Comparison of ENCODE assay signal across 21 cellular contexts in the genomic region with DNA sequence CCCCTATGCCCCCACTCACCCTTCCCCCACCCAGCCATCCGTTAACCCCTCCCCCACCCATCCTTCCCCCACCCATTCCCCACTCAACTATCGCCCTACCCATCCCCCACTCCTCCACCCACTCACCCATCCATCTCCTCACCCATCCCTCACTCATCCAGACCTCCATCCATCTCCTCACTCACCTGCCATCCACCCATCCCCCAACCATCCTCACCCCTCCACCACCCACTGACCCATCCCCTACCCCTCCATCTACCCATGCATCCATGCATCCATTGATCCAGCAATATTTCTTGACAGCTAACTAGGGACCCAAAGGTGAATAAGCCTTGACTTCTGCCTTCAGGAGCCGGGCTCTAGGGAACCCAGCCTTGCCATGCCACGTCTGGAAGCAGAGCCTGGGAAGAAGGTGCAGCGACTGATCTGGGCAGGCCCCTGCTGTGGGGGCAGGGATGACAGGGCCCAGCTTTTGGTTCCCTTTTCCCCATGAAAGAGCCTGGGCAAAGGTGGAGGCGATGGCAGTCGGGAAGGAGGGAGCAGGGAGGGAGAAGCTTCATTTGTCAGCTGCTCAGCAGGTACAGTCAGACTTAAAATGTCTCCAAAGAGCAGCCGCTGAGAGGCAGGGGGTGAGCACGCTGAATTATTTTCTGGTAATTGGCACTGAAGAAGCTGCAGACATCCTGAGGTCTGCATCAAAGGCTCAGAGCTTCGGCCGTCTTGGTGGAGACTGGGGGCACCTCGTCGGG. TPM values are rescaled to one million over a fixed set of nuclear protein-coding genes. Genes with fewer than 3 reads are reported as not detected.
DNase-seq lines count a peak whose midpoint lies in the region; ATAC-seq and TF ChIP-seq lines count a peak whose summit lies in the region.
"Had no signal": no experiment of that assay in that cellular context is flagged by ENCODE, and none has a peak within 500 bp of the region (broad histone marks: within the 10 kb centered on the region; RNA-seq: fewer than 3 reads in every experiment).

No MANE protein-coding gene starts in this region.

- no peak for DNase-seq in stimulated activated naive CD8-positive, alpha-beta T cell treated with anti-CD3 and anti-CD28 coated beads, Interleukin-15, amount 100 ng/mL, for 72 hours
- no peak for DNase-seq in stimulated activated naive CD8-positive, alpha-beta T cell treated with anti-CD3 and anti-CD28 coated beads, Interleukin-15, Interleukin-2, amounts not matched to agents 100 U/mL and 50 U/mL, for 24 hours
- DNase-seq in mesothelial cell of epicardium (ENCODE audit: low spot score in 2 of 2, unreplicated experiment in 2 of 2) (no peak), osteoblast (ENCODE audit: insufficient read length, low spot score, missing footprints) (peak; percentile 62), UCSD-AML1 (lab: John Stamatoyannopoulos, UW; ENCODE audit: unreplicated experiment) (no peak)
- DNase-seq in activated T-helper 2 cell treated with anti-CD3 and anti-CD28 coated beads, Interferon-gamma antibody, Interleukin-2, Interleukin-4, amounts not matched to agents 10 μg/mL and 5 μg/mL and 100 μg/mL, durations not matched to agents 14 hours and 24 hours and 36 hours (ENCODE audit: low spot score) = no peak
- no peak for DNase-seq in activated naive CD4-positive, alpha-beta T cell treated with anti-CD3 and anti-CD28 coated beads for 36 hours
- DNase-seq: GF-D8, H7, HFFc6, Karpas-422, MV-4-11, NCI-H1694, NCI-H2081, NCI-H2171 treated with DMSO at 0.1 percent for 48 hours, NCI-H446 treated with DMSO at 0.1 percent for 48 hours, NCI-H526 treated with DMSO at 0.1 percent for 48 hours, OCI-M1 had no signal

- H4K20me1 ChIP-seq in osteoblast (ENCODE audit: insufficient read depth, low read length) = no peaks in the 10 kb centered on the region

- no peak for ATAC-seq in stimulated activated naive CD8-positive, alpha-beta T cell treated with anti-CD3 and anti-CD28 coated beads, Interleukin-15, amount 100 ng/mL, for 72 hours
- no peak for ATAC-seq in stimulated activated naive CD8-positive, alpha-beta T cell treated with anti-CD3 and anti-CD28 coated beads, Interleukin-15, Interleukin-2, amounts not matched to agents 100 U/mL and 50 U/mL, for 24 hours

- intact Hi-C loops in activated T-helper 2 cell treated with anti-CD3 and anti-CD28 coated beads, Interferon-gamma antibody, Interleukin-2, Interleukin-4, amounts not matched to agents 10 μg/mL and 5 μg/mL and 100 μg/mL, durations not matched to agents 14 hours and 24 hours and 36 hours (cut with micrococcal nuclease) = no loop called here
- intact Hi-C loops in activated naive CD4-positive, alpha-beta T cell treated with anti-CD3 and anti-CD28 coated beads for 36 hours (cut with micrococcal nuclease) = no loop called here

- H3K36me3 ChIP-seq in osteoblast (ENCODE audit: insufficient read depth, low read length) = no peaks in the 10 kb centered on the region
- H3K36me3 ChIP-seq: SJSA1 had no signal

- no peak overlapping the region for H3K4me2 ChIP-seq in osteoblast (ENCODE audit: insufficient read depth, low read length)

- H3K4me3 ChIP-seq in osteoblast (ENCODE audit: insufficient read depth, low read length) = no peak overlapping the region
- H3K4me3 ChIP-seq: SJSA1 had no signal

- TF ChIP-seq CTCF in mesothelial cell of epicardium (IDR thresholded peaks at IDR 0.05; ENCODE audit: unreplicated experiment) (no peak), osteoblast (IDR thresholded peaks at IDR 0.05; ENCODE audit: extremely low read depth, low read depth, low read length) (no peak)

- CTCF ChIA-PET in activated naive CD4-positive, alpha-beta T cell treated with anti-CD3 and anti-CD28 coated beads for 36 hours (lab: Charles Lee) = interaction anchor here (0.6 kb wide), 1 partner anchor 75 kb away, joined by 3 read pairs; no protein-coding TSS in a partner anchor

- H3K27ac ChIP-seq in osteoblast (ENCODE audit: low read depth, low read length) = no peak overlapping the region
- H3K27ac ChIP-seq: SJSA1 had no signal

- H3K4me1 ChIP-seq in osteoblast (ENCODE audit: insufficient read depth, low read length) = no peaks in the 10 kb centered on the region
- H3K4me1 ChIP-seq: SJSA1 had no signal

- H2AFZ ChIP-seq in osteoblast (ENCODE audit: low read length) = no peak overlapping the region

- H3K27me3 Mint-ChIP-seq in stimulated activated naive CD8-positive, alpha-beta T cell treated with anti-CD3 and anti-CD28 coated beads, Interleukin-15, amount 100 ng/mL, for 72 hours = peaks cover 10% of the 10 kb centered on the region
- H3K27me3 Mint-ChIP-seq in mesothelial cell of epicardium (ENCODE audit: low read depth) = no peaks in the 10 kb centered on the region
- H3K27me3 Mint-ChIP-seq in activated T-helper 2 cell treated with anti-CD3 and anti-CD28 coated beads, Interferon-gamma antibody, Interleukin-2, Interleukin-4, amounts not matched to agents 10 μg/mL and 5 μg/mL and 100 μg/mL, durations not matched to agents 14 hours and 24 hours and 36 hours (ENCODE audit: low read depth) = peaks cover 11% of the 10 kb centered on the region
- H3K27me3 Mint-ChIP-seq in activated naive CD4-positive, alpha-beta T cell treated with anti-CD3 and anti-CD28 coated beads for 36 hours (ENCODE audit: low read depth) = peaks cover 20% of the 10 kb centered on the region

- peak overlapping the region; percentile 42 to 75 for H3K27ac Mint-ChIP-seq in stimulated activated naive CD8-positive, alpha-beta T cell treated with anti-CD3 and anti-CD28 coated beads, Interleukin-15, amount 100 ng/mL, for 72 hours
- H3K27ac Mint-ChIP-seq in mesothelial cell of epicardium = peak overlapping the region; percentile 14
- no peak overlapping the region for H3K27ac Mint-ChIP-seq in activated T-helper 2 cell treated with anti-CD3 and anti-CD28 coated beads, Interferon-gamma antibody, Interleukin-2, Interleukin-4, amounts not matched to agents 10 μg/mL and 5 μg/mL and 100 μg/mL, durations not matched to agents 14 hours and 24 hours and 36 hours
- H3K27ac Mint-ChIP-seq in activated naive CD4-positive, alpha-beta T cell treated with anti-CD3 and anti-CD28 coated beads for 36 hours = no peak overlapping the region
- H3K27ac Mint-ChIP-seq: B cell, CD14-positive monocyte, HFFc6 had no signal

- no peaks in the 10 kb centered on the region for H3K9me3 ChIP-seq in osteoblast (ENCODE audit: low read depth, low read length)
- H3K9me3 ChIP-seq: SJSA1 had no signal

- no peaks in the 10 kb centered on the region for H3K4me1 Mint-ChIP-seq in stimulated activated naive CD8-positive, alpha-beta T cell treated with anti-CD3 and anti-CD28 coated beads, Interleukin-15, amount 100 ng/mL, for 72 hours
- H3K4me1 Mint-ChIP-seq in mesothelial cell of epicardium = peaks cover 31% of the 10 kb centered on the region
- H3K4me1 Mint-ChIP-seq in activated T-helper 2 cell treated with anti-CD3 and anti-CD28 coated beads, Interferon-gamma antibody, Interleukin-2, Interleukin-4, amounts not matched to agents 10 μg/mL and 5 μg/mL and 100 μg/mL, durations not matched to agents 14 hours and 24 hours and 36 hours (ENCODE audit: low read depth) = no peaks in the 10 kb centered on the region
- H3K4me1 Mint-ChIP-seq in activated naive CD4-positive, alpha-beta T cell treated with anti-CD3 and anti-CD28 coated beads for 36 hours (ENCODE audit: low read depth) = no peaks in the 10 kb centered on the region
- H3K4me1 Mint-ChIP-seq: B cell had no signal

- no peak overlapping the region for H3K4me3 Mint-ChIP-seq in stimulated activated naive CD8-positive, alpha-beta T cell treated with anti-CD3 and anti-CD28 coated beads, Interleukin-15, amount 100 ng/mL, for 72 hours
- H3K4me3 Mint-ChIP-seq in mesothelial cell of epicardium = no peak overlapping the region
- no peak overlapping the region for H3K4me3 Mint-ChIP-seq in activated T-helper 2 cell treated with anti-CD3 and anti-CD28 coated beads, Interferon-gamma antibody, Interleukin-2, Interleukin-4, amounts not matched to agents 10 μg/mL and 5 μg/mL and 100 μg/mL, durations not matched to agents 14 hours and 24 hours and 36 hours (ENCODE audit: low read depth)
- no peak overlapping the region for H3K4me3 Mint-ChIP-seq in activated naive CD4-positive, alpha-beta T cell treated with anti-CD3 and anti-CD28 coated beads for 36 hours
- H3K4me3 Mint-ChIP-seq: B cell, CD14-positive monocyte, HFFc6 had no signal

- H3K36me3 Mint-ChIP-seq in mesothelial cell of epicardium = peaks cover 13% of the 10 kb centered on the region
- no peaks in the 10 kb centered on the region for H3K36me3 Mint-ChIP-seq in activated T-helper 2 cell treated with anti-CD3 and anti-CD28 coated beads, Interferon-gamma antibody, Interleukin-2, Interleukin-4, amounts not matched to agents 10 μg/mL and 5 μg/mL and 100 μg/mL, durations not matched to agents 14 hours and 24 hours and 36 hours (ENCODE audit: low read depth)
- H3K36me3 Mint-ChIP-seq in activated naive CD4-positive, alpha-beta T cell treated with anti-CD3 and anti-CD28 coated beads for 36 hours (ENCODE audit: low read depth) = no peaks in the 10 kb centered on the region
- H3K36me3 Mint-ChIP-seq: CD14-positive monocyte had no signal

- H3K9me3 Mint-ChIP-seq in stimulated activated naive CD8-positive, alpha-beta T cell treated with anti-CD3 and anti-CD28 coated beads, Interleukin-15, amount 100 ng/mL, for 72 hours = peaks cover 3 to 9% of the 10 kb centered on the region in 2 donors
- peaks cover 10% of the 10 kb centered on the region for H3K9me3 Mint-ChIP-seq in mesothelial cell of epicardium
- H3K9me3 Mint-ChIP-seq in activated T-helper 2 cell treated with anti-CD3 and anti-CD28 coated beads, Interferon-gamma antibody, Interleukin-2, Interleukin-4, amounts not matched to agents 10 μg/mL and 5 μg/mL and 100 μg/mL, durations not matched to agents 14 hours and 24 hours and 36 hours = no peaks in the 10 kb centered on the region
- H3K9me3 Mint-ChIP-seq in activated naive CD4-positive, alpha-beta T cell treated with anti-CD3 and anti-CD28 coated beads for 36 hours = no peaks in the 10 kb centered on the region

- H3K27me3 ChIP-seq in osteoblast (ENCODE audit: insufficient read depth, low read length) = peaks cover 9% of the 10 kb centered on the region

- no peaks in the 10 kb centered on the region for H3K79me2 ChIP-seq in osteoblast (ENCODE audit: insufficient read depth, low read length)

RNA-seq across cellular contexts. Expression of a gene that starts 23.2 kb away (rescaled TPM):
- total RNA-seq in mesothelial cell of epicardium (55.3 to 60.2 TPM (median 59.6 TPM) in 3 replicates), osteoblast (not detected in 2 replicates)
- total RNA-seq in activated T-helper 2 cell treated with anti-CD3 and anti-CD28 coated beads, Interferon-gamma antibody, Interleukin-2, Interleukin-4, amounts not matched to agents 10 μg/mL and 5 μg/mL and 100 μg/mL, durations not matched to agents 14 hours and 24 hours and 36 hours = 0.30 and 0.37 TPM in 2 replicates
- total RNA-seq in activated naive CD4-positive, alpha-beta T cell treated with anti-CD3 and anti-CD28 coated beads for 36 hours = under 1 TPM in 1 of 2 experiments, not detected in 1; 0.14 TPM
- total RNA-seq: B cell, HFFc6, SJSA1 had no signal

Comparison
In these comparisons a context has a peak if more than half of its experiments do, and no peak if none do; other contexts are left out.
1. H3K27ac Mint-ChIP-seq: peak in stimulated activated naive CD8-positive, alpha-beta T cell treated with anti-CD3 and anti-CD28 coated beads, Interleukin-15, amount 100 ng/mL, for 72 hours (2 of 2) and mesothelial cell of epicardium (single experiment); none in activated T-helper 2 cell treated with anti-CD3 and anti-CD28 coated beads, Interferon-gamma antibody, Interleukin-2, Interleukin-4, amounts not matched to agents 10 μg/mL and 5 μg/mL and 100 μg/mL, durations not matched to agents 14 hours and 24 hours and 36 hours (single experiment) and activated naive CD4-positive, alpha-beta T cell treated with anti-CD3 and anti-CD28 coated beads for 36 hours (single experiment).
2. RNA of a gene that starts 23.2 kb away (total RNA-seq): 55.3 to 60.2 TPM in mesothelial cell of epicardium; 0.30 to 0.37 TPM in activated T-helper 2 cell treated with anti-CD3 and anti-CD28 coated beads, Interferon-gamma antibody, Interleukin-2, Interleukin-4, amounts not matched to agents 10 μg/mL and 5 μg/mL and 100 μg/mL, durations not matched to agents 14 hours and 24 hours and 36 hours, 0.14 TPM in activated naive CD4-positive, alpha-beta T cell treated with anti-CD3 and anti-CD28 coated beads for 36 hours and not detected in osteoblast; every median in the first group is over 10 times any median in the second.